ENCODE assay signal across 9 cellular contexts in genomic region chr4:132123870-132124623, GRCh38.
DNase-seq lines count a peak whose midpoint lies in the region; ATAC-seq and TF ChIP-seq lines count a peak whose summit lies in the region.
"Had no signal": no experiment of that assay in that cellular context is flagged by ENCODE, and none has a peak within 500 bp of the region (broad histone marks: within the 10 kb centered on the region; RNA-seq: fewer than 3 reads in every experiment).

No MANE protein-coding gene starts in this region.

- ATAC-seq in CD4-positive, CD25-positive, alpha-beta regulatory T cell (ENCODE audit: low read depth in 2 of 2): no peak
- peak; percentile 71 for ATAC-seq in GM21381 (IDR thresholded peaks at IDR 0.05; ENCODE audit: unreplicated experiment)
- no peak for ATAC-seq in left lung

- no peak overlapping the region for H2AFZ ChIP-seq in mammary epithelial cell (ENCODE audit: low read depth, low read length)

- intact Hi-C loops in mammary epithelial cell (cut with micrococcal nuclease): no loop called here
- intact Hi-C loops in left lung (cut with DNase I): no loop called here

- H3K9me3 Mint-ChIP-seq in CD4-positive, CD25-positive, alpha-beta regulatory T cell: peaks cover 1 to 35% (median 13%) of the 10 kb centered on the region in 7 donors
- H3K9me3 Mint-ChIP-seq in nephron progenitor cell: no peaks in the 10 kb centered on the region

- no peak for DNase-seq in CD4-positive, CD25-positive, alpha-beta regulatory T cell
- DNase-seq in HK-2 (ENCODE audit: unreplicated experiment) (peak; percentile 5), mammary epithelial cell (peak; percentile 66), left lung (no peak), ecto neural progenitor cell (ENCODE audit: low spot score) (no peak), nephron progenitor cell (no peak)
- no peak for DNase-seq in effector CD4-positive, alpha-beta T cell
- DNase-seq: GDM1 had no signal

- H3K27ac ChIP-seq in CD4-positive, CD25-positive, alpha-beta regulatory T cell (ENCODE audit: insufficient read depth, low read length, poor library complexity, severe bottlenecking): no peak overlapping the region
- H3K27ac ChIP-seq in mammary epithelial cell (ENCODE audit: insufficient read depth, low read depth, low read length): no peak overlapping the region
- H3K27ac ChIP-seq in left lung: no peak overlapping the region

- no peaks in the 10 kb centered on the region for H3K36me3 ChIP-seq in CD4-positive, CD25-positive, alpha-beta regulatory T cell (ENCODE audit: control insufficient read depth, insufficient read depth, low read length)
- H3K36me3 ChIP-seq in mammary epithelial cell (ENCODE audit: insufficient read depth, low read length) (no peaks in the 10 kb centered on the region), left lung (no peaks in the 10 kb centered on the region)

- in situ Hi-C loops in mammary epithelial cell (cut with MboI; ENCODE audit: low sequenced_read_pairs in 2 of 2): no loop called here

- BruUV-seq in mammary epithelial cell (replicated peaks; lab: Mats Ljungman, UMichigan): no TSS peak

- H3K36me3 Mint-ChIP-seq in CD4-positive, CD25-positive, alpha-beta regulatory T cell: peaks cover 6% of the 10 kb centered on the region
- no peaks in the 10 kb centered on the region for H3K36me3 Mint-ChIP-seq in nephron progenitor cell (ENCODE audit: low read depth)

- H3K27me3 Mint-ChIP-seq in CD4-positive, CD25-positive, alpha-beta regulatory T cell: no peaks in the 10 kb centered on the region
- H3K27me3 Mint-ChIP-seq in nephron progenitor cell (ENCODE audit: low read depth, poor library complexity): no peaks in the 10 kb centered on the region

- H3K9ac ChIP-seq in mammary epithelial cell (ENCODE audit: insufficient read depth, low read length): no peak overlapping the region

- dilution Hi-C loops in mammary epithelial cell (cut with HindIII; ENCODE audit: low sequenced_read_pairs): no loop called here

- H3K4me1 Mint-ChIP-seq in CD4-positive, CD25-positive, alpha-beta regulatory T cell: no peaks in the 10 kb centered on the region
- no peaks in the 10 kb centered on the region for H3K4me1 Mint-ChIP-seq in nephron progenitor cell

- H4K20me1 ChIP-seq in mammary epithelial cell (ENCODE audit: insufficient read depth, low read length): no peaks in the 10 kb centered on the region

- peak overlapping the region in 3 of 4 donors; percentile 40 to 52 (median 41) for H3K4me3 Mint-ChIP-seq in CD4-positive, CD25-positive, alpha-beta regulatory T cell
- no peak overlapping the region for H3K4me3 Mint-ChIP-seq in nephron progenitor cell

- no peaks in the 10 kb centered on the region for H3K79me2 ChIP-seq in mammary epithelial cell (ENCODE audit: insufficient read depth, low read length)

- peak overlapping the region; percentile 10 for H3K4me3 ChIP-seq in CD4-positive, CD25-positive, alpha-beta regulatory T cell (ENCODE audit: low read depth, low read length)
- H3K4me3 ChIP-seq in mammary epithelial cell (replicated peaks in 1 of 3; ENCODE audit: insufficient read depth in 1 of 3, low read depth in 2 of 3, low read length in 3 of 3) (no peak overlapping the region), left lung (no peak overlapping the region)

- CTCF ChIA-PET in mammary epithelial cell (lab: Charles Lee; ENCODE audit: low non-redundant PET): no interaction called here

- H3K9me3 ChIP-seq in CD4-positive, CD25-positive, alpha-beta regulatory T cell (ENCODE audit: control insufficient read depth in 2 of 2, low read length in 2 of 2): no peaks in the 10 kb centered on the region
- H3K9me3 ChIP-seq in mammary epithelial cell (replicated peaks; ENCODE audit: insufficient read depth, low read length) (no peaks in the 10 kb centered on the region), left lung (no peaks in the 10 kb centered on the region)

- peak overlapping the region in 1 of 3 donors; percentile 17 for H3K27ac Mint-ChIP-seq in CD4-positive, CD25-positive, alpha-beta regulatory T cell
- no peak overlapping the region for H3K27ac Mint-ChIP-seq in nephron progenitor cell

- H3K4me1 ChIP-seq in CD4-positive, CD25-positive, alpha-beta regulatory T cell (ENCODE audit: control insufficient read depth, insufficient read depth, low read length, poor library complexity, severe bottlenecking): no peaks in the 10 kb centered on the region
- H3K4me1 ChIP-seq in mammary epithelial cell (ENCODE audit: insufficient read depth, low read length): no peaks in the 10 kb centered on the region
- H3K4me1 ChIP-seq in left lung: no peaks in the 10 kb centered on the region

- 95% methylated on average over 15 of the region's 15 CpGs for WGBS in mammary epithelial cell (ENCODE audit: low coverage, missing lambda C conversion rate)

- H3K4me2 ChIP-seq in mammary epithelial cell (ENCODE audit: insufficient read depth, low read depth, low read length): no peak overlapping the region

- H3K27me3 ChIP-seq in CD4-positive, CD25-positive, alpha-beta regulatory T cell (ENCODE audit: control insufficient read depth, insufficient read depth, low read length): no peaks in the 10 kb centered on the region
- H3K27me3 ChIP-seq in mammary epithelial cell (ENCODE audit: insufficient read depth, low read length) (no peaks in the 10 kb centered on the region), left lung (no peaks in the 10 kb centered on the region)

- no peak for TF ChIP-seq CTCF in mammary epithelial cell (conservative IDR thresholded peaks at IDR 0.05 in 1 of 2, IDR thresholded peaks at IDR 0.05 in 1 of 2; ENCODE audit: extremely low read depth in 1 of 2, insufficient read depth in 1 of 2, low read depth in 1 of 2, low read length in 2 of 2)
- TF ChIP-seq CTCF in left lung (IDR thresholded peaks at IDR 0.05): no peak
- TF ChIP-seq CTCF in nephron progenitor cell (IDR thresholded peaks at IDR 0.05): no peak

Comparison
In these comparisons a context has a peak if more than half of its experiments do, and no peak if none do; other contexts are left out.
1. DNase-seq: peak in HK-2 (single experiment) and mammary epithelial cell (single experiment); none in CD4-positive, CD25-positive, alpha-beta regulatory T cell (0 of 3), left lung (0 of 2), ecto neural progenitor cell (single experiment), nephron progenitor cell (single experiment) and effector CD4-positive, alpha-beta T cell (single experiment).